In the genomic region with DNA sequence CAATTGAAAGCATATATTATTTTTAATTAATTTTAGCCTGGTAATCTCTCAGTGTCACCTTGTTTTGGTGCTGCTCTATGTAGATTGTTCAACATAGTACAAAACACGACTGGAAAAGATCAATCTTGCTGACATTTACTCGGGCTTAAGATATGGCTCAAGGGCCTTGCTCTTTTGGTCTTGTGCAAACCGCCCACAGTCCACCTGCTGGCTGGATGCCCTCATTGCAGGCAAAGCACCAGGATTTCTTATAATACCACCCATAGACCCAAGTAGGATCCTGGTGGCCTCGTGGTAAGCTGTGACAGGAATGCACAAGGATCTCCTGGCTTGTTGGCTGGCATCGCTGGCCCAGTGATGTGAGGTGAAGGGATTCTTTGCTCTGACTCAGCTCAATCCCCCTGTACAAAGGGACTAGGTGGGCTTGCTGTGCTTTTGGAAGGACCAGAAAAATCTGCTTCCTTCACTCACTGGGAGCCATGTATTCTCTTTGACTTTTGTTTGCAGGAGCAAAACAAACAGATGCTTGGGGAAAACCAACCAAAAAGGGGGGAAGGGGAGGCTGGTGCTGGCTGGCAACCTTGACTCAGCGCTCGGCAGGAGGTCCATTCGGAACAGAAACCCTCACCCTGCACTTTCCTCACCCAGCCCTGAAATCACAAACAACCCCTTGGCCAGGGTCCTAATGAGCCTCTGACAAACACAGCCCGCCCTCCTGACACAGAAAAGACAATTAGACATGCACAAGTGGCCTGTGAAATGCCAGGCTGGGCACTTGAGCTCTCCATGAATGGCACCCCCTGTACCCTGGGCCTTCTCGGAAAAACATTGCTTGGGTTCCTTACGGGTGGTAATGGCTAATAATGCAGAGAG, we compare ENCODE assay signal across 1 cellular context.
TF ChIP-seq lines count a peak whose summit lies in the region.

No MANE protein-coding gene starts in this region.

TF ChIP-seq in GM23338, 12 proteins besides CTCF, POLR2A, EP300 and RAD21 (continued from another document):
- TF ChIP-seq EZH2 (IDR thresholded peaks at IDR 0.05; ENCODE audit: low read depth, unreplicated experiment), result no peak
- no peak for TF ChIP-seq CREB1 (CRISPR knock-in tag; IDR thresholded peaks at IDR 0.05; ENCODE audit: low read depth)
- TF ChIP-seq ZNF331 (CRISPR knock-in tag; IDR thresholded peaks at IDR 0.05; ENCODE audit: low read depth), result no peak
TF ChIP-seq in GM23338: peak in this region for 0.
